16 cellular contexts compared by ENCODE assay signal in genomic region chr2:193103064-193103463, GRCh38.
DNase-seq lines count a peak whose midpoint lies in the region; ATAC-seq and TF ChIP-seq lines count a peak whose summit lies in the region.
"Had no signal": no experiment of that assay in that cellular context is flagged by ENCODE, and none has a peak within 500 bp of the region (broad histone marks: within the 10 kb centered on the region; RNA-seq: fewer than 3 reads in every experiment).

No MANE protein-coding gene starts in this region.

- TF ChIP-seq CTCF in foreskin keratinocyte (conservative IDR thresholded peaks at IDR 0.05) = no peak

- no peak overlapping the region for H3K27ac ChIP-seq in foreskin keratinocyte
- H3K27ac ChIP-seq in CD4-positive, alpha-beta memory T cell (ENCODE audit: low read depth, low read length) = no peak overlapping the region
- H3K27ac ChIP-seq: coronary artery, ovary, skin epidermis had no signal

- H3K27me3 ChIP-seq in foreskin keratinocyte = no peaks in the 10 kb centered on the region
- H3K27me3 ChIP-seq in CD4-positive, alpha-beta memory T cell (ENCODE audit: insufficient read depth, low read length) = no peaks in the 10 kb centered on the region
- H3K27me3 ChIP-seq: ovary had no signal

- intact Hi-C loops in CD4-positive, alpha-beta memory T cell (cut with micrococcal nuclease) = no loop called here

- no peaks in the 10 kb centered on the region for H3K36me3 Mint-ChIP-seq in CD4-positive, alpha-beta memory T cell

- H3K4me1 ChIP-seq in foreskin keratinocyte = no peaks in the 10 kb centered on the region
- no peaks in the 10 kb centered on the region for H3K4me1 ChIP-seq in CD4-positive, alpha-beta memory T cell (ENCODE audit: insufficient read depth, low read length)

- no peak overlapping the region for H3K4me3 ChIP-seq in CD4-positive, alpha-beta memory T cell (ENCODE audit: low read length in 2 of 2)
- H3K4me3 ChIP-seq: coronary artery, ovary, skin epidermis had no signal

- POLR2A ChIA-PET in CD4-positive, alpha-beta memory T cell (lab: Charles Lee; ENCODE audit: partially characterized antibody) = no interaction called here

- peak; percentile 22 for DNase-seq in ACHN
- DNase-seq in foreskin keratinocyte = peak; percentile 30 to 54
- no peak for DNase-seq in activated effector memory CD4-positive, alpha-beta T cell treated with Interleukin-2 at 50 U/mL for 16 hours
- no peak for DNase-seq in CD4-positive, alpha-beta memory T cell
- DNase-seq in NK-92 treated with Interleukin-12 subunit alpha and Interleukin-12 subunit beta, amount 100 ng/mL, for 24 hours (lab: John Stamatoyannopoulos, UW) = no peak
- DNase-seq: activated CD8-positive, alpha-beta T cell treated with anti-CD3 and anti-CD28 coated beads for 36 hours; NCI-H187 treated with DMSO at 0.1 percent for 48 hours; NCI-H526; ovary; stimulated activated naive CD8-positive, alpha-beta T cell treated with anti-CD3 and anti-CD28 coated beads, Interleukin-15, Interleukin-2, amounts not matched to agents 100 U/mL and 50 U/mL, for 24 hours had no signal

- ATAC-seq in HG03442 (IDR thresholded peaks at IDR 0.05; ENCODE audit: unreplicated experiment) = peak; percentile 63
- ATAC-seq in SK-N-SH treated with all-trans-retinoic acid at 6 μM for 48 hours = 0 out of 3 replicates have a peak, but pooled peaks have one; percentile 27
- ATAC-seq in foreskin keratinocyte = peak; percentile 99
- no peak for ATAC-seq in HG02840 (IDR thresholded peaks at IDR 0.05; ENCODE audit: low FRiP score, unreplicated experiment)
- ATAC-seq: activated CD8-positive, alpha-beta T cell treated with anti-CD3 and anti-CD28 coated beads for 36 hours; stimulated activated naive CD8-positive, alpha-beta T cell treated with anti-CD3 and anti-CD28 coated beads, Interleukin-15, Interleukin-2, amounts not matched to agents 100 U/mL and 50 U/mL, for 24 hours had no signal

- no peaks in the 10 kb centered on the region for H3K4me1 Mint-ChIP-seq in CD4-positive, alpha-beta memory T cell

- H3K4me3 Mint-ChIP-seq in CD4-positive, alpha-beta memory T cell = no peak overlapping the region
- H3K4me3 Mint-ChIP-seq: activated CD8-positive, alpha-beta T cell treated with anti-CD3 and anti-CD28 coated beads for 36 hours; activated T-helper 1 cell treated with anti-CD3 and anti-CD28 coated beads, Interleukin-12 subunit alpha, Interleukin-12 subunit beta, Interleukin-2, Interleukin-4 antibody, amounts not matched to agents 30 ng/mL and 10 ng/mL and 1 ng/mL, durations not matched to agents 14 hours and 24 hours and 36 hours had no signal

- H3K27me3 Mint-ChIP-seq in CD4-positive, alpha-beta memory T cell = no peaks in the 10 kb centered on the region
- H3K27me3 Mint-ChIP-seq: activated CD8-positive, alpha-beta T cell treated with anti-CD3 and anti-CD28 coated beads for 36 hours had no signal

- CTCF ChIA-PET in CD4-positive, alpha-beta memory T cell (lab: Charles Lee; ENCODE audit: partially characterized antibody) = no interaction called here

- no peaks in the 10 kb centered on the region for H3K9me3 ChIP-seq in CD4-positive, alpha-beta memory T cell (ENCODE audit: control insufficient read depth in 1 of 2, low read length in 2 of 2)
- H3K9me3 ChIP-seq: ovary had no signal

- in situ Hi-C loops in ACHN (cut with HindIII; ENCODE audit: low pct_ligation_motif_present, low pct_unique_long_range_greater_than_20kb, low sequenced_read_pairs) = no loop called here

- peaks cover 0 to 2% (median 0%) of the 10 kb centered on the region in 8 donors for H3K9me3 Mint-ChIP-seq in CD4-positive, alpha-beta memory T cell
- H3K9me3 Mint-ChIP-seq: activated CD8-positive, alpha-beta T cell treated with anti-CD3 and anti-CD28 coated beads for 36 hours; activated T-helper 1 cell treated with anti-CD3 and anti-CD28 coated beads, Interleukin-12 subunit alpha, Interleukin-12 subunit beta, Interleukin-2, Interleukin-4 antibody, amounts not matched to agents 30 ng/mL and 10 ng/mL and 1 ng/mL, durations not matched to agents 14 hours and 24 hours and 36 hours had no signal

- no peak overlapping the region for H3K27ac Mint-ChIP-seq in CD4-positive, alpha-beta memory T cell
- H3K27ac Mint-ChIP-seq: activated CD8-positive, alpha-beta T cell treated with anti-CD3 and anti-CD28 coated beads for 36 hours; activated T-helper 1 cell treated with anti-CD3 and anti-CD28 coated beads, Interleukin-12 subunit alpha, Interleukin-12 subunit beta, Interleukin-2, Interleukin-4 antibody, amounts not matched to agents 30 ng/mL and 10 ng/mL and 1 ng/mL, durations not matched to agents 14 hours and 24 hours and 36 hours had no signal

- no peaks in the 10 kb centered on the region for H3K36me3 ChIP-seq in CD4-positive, alpha-beta memory T cell (ENCODE audit: insufficient read depth, low read length)
- H3K36me3 ChIP-seq: ovary had no signal

TF ChIP-seq in SK-N-SH treated with all-trans-retinoic acid at 6 μM for 48 hours, 23 proteins besides CTCF, POLR2A, EP300 and RAD21 (continues in another document):
- TF ChIP-seq GLIS3 (CRISPR knock-in tag; IDR thresholded peaks at IDR 0.05) (no peak), ZNF8 (CRISPR knock-in tag; IDR thresholded peaks at IDR 0.05) (no peak), TOX (CRISPR knock-in tag; IDR thresholded peaks at IDR 0.05; ENCODE audit: borderline replicate concordance) (no peak), ZFP30 (CRISPR knock-in tag; IDR thresholded peaks at IDR 0.05) (no peak), ZNF565 (CRISPR knock-in tag; conservative IDR thresholded peaks at IDR 0.05; ENCODE audit: low read depth) (no peak), BACH2 (CRISPR knock-in tag; IDR thresholded peaks at IDR 0.05; ENCODE audit: borderline replicate concordance) (no peak), POU6F1 (CRISPR knock-in tag; IDR thresholded peaks at IDR 0.05; ENCODE audit: borderline replicate concordance, low read depth) (no peak), CSDC2 (CRISPR knock-in tag; IDR thresholded peaks at IDR 0.05) (no peak), ARNTL (CRISPR knock-in tag; IDR thresholded peaks at IDR 0.05; ENCODE audit: borderline replicate concordance, low read depth) (no peak), ISL1 (CRISPR knock-in tag; IDR thresholded peaks at IDR 0.05) (no peak), PPARA (CRISPR knock-in tag; IDR thresholded peaks at IDR 0.05; ENCODE audit: borderline replicate concordance) (no peak), OSR1 (CRISPR knock-in tag; IDR thresholded peaks at IDR 0.05) (no peak)
- TF ChIP-seq, protein P1, sequence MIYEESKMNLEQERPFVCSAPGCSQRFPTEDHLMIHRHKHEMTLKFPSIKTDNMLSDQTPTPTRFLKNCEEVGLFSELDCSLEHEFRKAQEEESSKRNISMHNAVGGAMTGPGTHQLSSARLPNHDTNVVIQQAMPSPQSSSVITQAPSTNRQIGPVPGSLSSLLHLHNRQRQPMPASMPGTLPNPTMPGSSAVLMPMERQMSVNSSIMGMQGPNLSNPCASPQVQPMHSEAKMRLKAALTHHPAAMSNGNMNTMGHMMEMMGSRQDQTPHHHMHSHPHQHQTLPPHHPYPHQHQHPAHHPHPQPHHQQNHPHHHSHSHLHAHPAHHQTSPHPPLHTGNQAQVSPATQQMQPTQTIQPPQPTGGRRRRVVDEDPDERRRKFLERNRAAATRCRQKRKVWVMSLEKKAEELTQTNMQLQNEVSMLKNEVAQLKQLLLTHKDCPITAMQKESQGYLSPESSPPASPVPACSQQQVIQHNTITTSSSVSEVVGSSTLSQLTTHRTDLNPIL (CRISPR knock-in tag; IDR thresholded peaks at IDR 0.05; ENCODE audit: low read depth) = no peak
- TF ChIP-seq, protein P2, sequence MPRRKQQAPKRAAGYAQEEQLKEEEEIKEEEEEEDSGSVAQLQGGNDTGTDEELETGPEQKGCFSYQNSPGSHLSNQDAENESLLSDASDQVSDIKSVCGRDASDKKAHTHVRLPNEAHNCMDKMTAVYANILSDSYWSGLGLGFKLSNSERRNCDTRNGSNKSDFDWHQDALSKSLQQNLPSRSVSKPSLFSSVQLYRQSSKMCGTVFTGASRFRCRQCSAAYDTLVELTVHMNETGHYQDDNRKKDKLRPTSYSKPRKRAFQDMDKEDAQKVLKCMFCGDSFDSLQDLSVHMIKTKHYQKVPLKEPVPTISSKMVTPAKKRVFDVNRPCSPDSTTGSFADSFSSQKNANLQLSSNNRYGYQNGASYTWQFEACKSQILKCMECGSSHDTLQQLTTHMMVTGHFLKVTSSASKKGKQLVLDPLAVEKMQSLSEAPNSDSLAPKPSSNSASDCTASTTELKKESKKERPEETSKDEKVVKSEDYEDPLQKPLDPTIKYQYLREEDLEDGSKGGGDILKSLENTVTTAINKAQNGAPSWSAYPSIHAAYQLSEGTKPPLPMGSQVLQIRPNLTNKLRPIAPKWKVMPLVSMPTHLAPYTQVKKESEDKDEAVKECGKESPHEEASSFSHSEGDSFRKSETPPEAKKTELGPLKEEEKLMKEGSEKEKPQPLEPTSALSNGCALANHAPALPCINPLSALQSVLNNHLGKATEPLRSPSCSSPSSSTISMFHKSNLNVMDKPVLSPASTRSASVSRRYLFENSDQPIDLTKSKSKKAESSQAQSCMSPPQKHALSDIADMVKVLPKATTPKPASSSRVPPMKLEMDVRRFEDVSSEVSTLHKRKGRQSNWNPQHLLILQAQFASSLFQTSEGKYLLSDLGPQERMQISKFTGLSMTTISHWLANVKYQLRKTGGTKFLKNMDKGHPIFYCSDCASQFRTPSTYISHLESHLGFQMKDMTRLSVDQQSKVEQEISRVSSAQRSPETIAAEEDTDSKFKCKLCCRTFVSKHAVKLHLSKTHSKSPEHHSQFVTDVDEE (CRISPR knock-in tag; IDR thresholded peaks at IDR 0.05) = no peak

Comparison
In these comparisons a context has a peak if more than half of its experiments do, and no peak if none do; other contexts are left out.
1. DNase-seq: peak in ACHN (single experiment) and foreskin keratinocyte (2 of 2); none in activated effector memory CD4-positive, alpha-beta T cell treated with Interleukin-2 at 50 U/mL for 16 hours (single experiment), CD4-positive, alpha-beta memory T cell (0 of 5) and NK-92 treated with Interleukin-12 subunit alpha and Interleukin-12 subunit beta, amount 100 ng/mL, for 24 hours (single experiment).